Comparison of ENCODE assay signal across 8 cellular contexts in the genomic region with DNA sequence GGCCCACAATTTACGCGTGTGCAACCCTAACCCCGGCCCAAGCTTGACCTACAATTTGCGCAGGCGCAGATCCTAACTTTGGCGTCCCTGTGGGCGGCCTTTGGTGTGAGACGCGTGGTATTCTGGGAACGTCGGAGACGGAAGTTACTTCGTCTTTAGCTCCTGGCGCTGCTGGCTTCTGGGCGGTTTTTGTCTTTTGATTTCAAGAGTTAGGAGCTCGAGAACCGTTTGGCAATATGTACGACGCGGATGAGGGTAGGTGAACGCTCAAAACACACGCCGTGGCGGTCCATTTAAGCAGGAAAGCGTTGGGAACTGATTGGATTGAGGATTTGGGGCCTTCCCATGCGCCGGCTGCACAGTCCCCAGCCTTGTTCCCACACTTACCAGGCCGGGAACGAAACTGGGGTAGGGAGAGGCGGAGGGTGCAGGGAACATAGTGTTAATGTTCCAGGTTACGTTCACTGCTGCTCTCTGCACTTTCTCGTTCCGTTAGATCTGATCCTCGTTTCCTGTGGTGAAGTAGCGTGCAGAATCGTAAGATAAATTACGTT. TPM values are rescaled to one million over a fixed set of nuclear protein-coding genes. Genes with fewer than 3 reads are reported as not detected.
DNase-seq lines count a peak whose midpoint lies in the region; ATAC-seq and TF ChIP-seq lines count a peak whose summit lies in the region.

A gene (plus strand): TSS at position 147 of the 554 bp plus-strand sequence. CDS start 90 bp downstream, at position 237.

- H3K36me3 ChIP-seq in A673 (ENCODE audit: insufficient read depth, low read length, poor library complexity, severe bottlenecking), result peaks cover under 1% of the 10 kb centered on the region
- peaks cover 35% of the 10 kb centered on the region for H3K36me3 ChIP-seq in WERI-Rb-1
- peaks cover 2% of the 10 kb centered on the region for H3K36me3 ChIP-seq in mammary epithelial cell (ENCODE audit: insufficient read depth, low read length)

- ATAC-seq in GM18868 (IDR thresholded peaks at IDR 0.05; ENCODE audit: unreplicated experiment), result peak; percentile 49
- ATAC-seq in HG03108 (IDR thresholded peaks at IDR 0.05; ENCODE audit: unreplicated experiment), result peak; percentile 45

- intact Hi-C loops in A673 (cut with micrococcal nuclease; ENCODE audit: unreplicated experiment) (no loop called here), mammary epithelial cell (cut with micrococcal nuclease) (loop anchor here (5.0 kb wide), 1 partner anchor 93 kb away; no protein-coding TSS in a partner anchor)

- H4K20me1 ChIP-seq in mammary epithelial cell (ENCODE audit: insufficient read depth, low read length), result peaks cover 3% of the 10 kb centered on the region

- H3K4me1 ChIP-seq in A673 (ENCODE audit: insufficient read depth, low read length, poor library complexity, severe bottlenecking) (no peaks in the 10 kb centered on the region), mammary epithelial cell (ENCODE audit: insufficient read depth, low read length) (peaks cover 17% of the 10 kb centered on the region)

- peak within 1 kb of the TSS; percentile 91 for H3K9ac ChIP-seq in mammary epithelial cell (ENCODE audit: insufficient read depth, low read length)

- H3K4me3 ChIP-seq in A673 (ENCODE audit: low read depth, low read length, poor library complexity, severe bottlenecking), result peak within 1 kb of the TSS; percentile 84
- peak within 1 kb of the TSS; percentile 97 for H3K4me3 ChIP-seq in WERI-Rb-1 (ENCODE audit: low read depth, low read length)
- peak within 1 kb of the TSS; percentile 87 to 99 (median 95) for H3K4me3 ChIP-seq in mammary epithelial cell (replicated peaks in 1 of 3; ENCODE audit: insufficient read depth in 1 of 3, low read depth in 2 of 3, low read length in 3 of 3)

- H3K27me3 ChIP-seq in A673 (replicated peaks; ENCODE audit: insufficient read depth, low read depth, low read length, poor library complexity) (no peaks in the 10 kb centered on the region), WERI-Rb-1 (ENCODE audit: insufficient read depth, low read depth, severe bottlenecking) (no peaks in the 10 kb centered on the region), mammary epithelial cell (ENCODE audit: insufficient read depth, low read length) (no peaks in the 10 kb centered on the region)

- H3K4me2 ChIP-seq in mammary epithelial cell (ENCODE audit: insufficient read depth, low read depth, low read length), result peak within 1 kb of the TSS; percentile 77

- TSS peak; percentile 84 for BruUV-seq in A673 (replicated peaks; lab: Mats Ljungman, UMichigan)
- TSS peak; percentile 71 for BruUV-seq in mammary epithelial cell (replicated peaks; lab: Mats Ljungman, UMichigan)

- H3K79me2 ChIP-seq in mammary epithelial cell (ENCODE audit: insufficient read depth, low read length), result peaks cover 87% of the 10 kb centered on the region

- no peaks in the 10 kb centered on the region for H3K9me3 ChIP-seq in A673 (ENCODE audit: low read depth, low read length, poor library complexity, severe bottlenecking)
- H3K9me3 ChIP-seq in WERI-Rb-1 (ENCODE audit: severe bottlenecking), result no peaks in the 10 kb centered on the region
- H3K9me3 ChIP-seq in mammary epithelial cell (replicated peaks; ENCODE audit: insufficient read depth, low read length), result no peaks in the 10 kb centered on the region

- H2AFZ ChIP-seq in mammary epithelial cell (ENCODE audit: low read depth, low read length), result peak within 1 kb of the TSS; percentile 93

- CTCF ChIA-PET in A673 (lab: Charles Lee), result no interaction called here
- CTCF ChIA-PET in mammary epithelial cell (lab: Charles Lee; ENCODE audit: low non-redundant PET), result no interaction called here

- POLR2A ChIA-PET in A673 (lab: Charles Lee; ENCODE audit: low non-redundant PET), result no interaction called here

- DNase-seq in A673 (ENCODE audit: low spot score) (peak; percentile 90), NCI-H2196 (lab: John Stamatoyannopoulos, UW; ENCODE audit: unreplicated experiment) (peak; percentile 86), WERI-Rb-1 (peak; percentile 96), mammary epithelial cell (peak; percentile 91), iPS-NIHi11 (ENCODE audit: low spot score) (peak; percentile 91), smooth muscle cell of the brain vasculature (ENCODE audit: low read depth, low spot score) (peak; percentile 85)

- under 1% methylated on average over 35 of the region's 37 CpGs for WGBS in mammary epithelial cell (ENCODE audit: low coverage, missing lambda C conversion rate)

- in situ Hi-C loops in mammary epithelial cell (cut with MboI; ENCODE audit: low sequenced_read_pairs in 2 of 2), result loop anchor here in 1 of 2 donors (25.0 kb wide), 1 partner anchor 517 kb away; a partner anchor contains a TSS

- H3K27ac ChIP-seq in A673 (ENCODE audit: low read depth, low read length, poor library complexity, severe bottlenecking), result peak within 1 kb of the TSS; percentile 88
- H3K27ac ChIP-seq in WERI-Rb-1, result peak within 1 kb of the TSS; percentile 91
- peak within 1 kb of the TSS; percentile 90 for H3K27ac ChIP-seq in mammary epithelial cell (ENCODE audit: insufficient read depth, low read depth, low read length)

- dilution Hi-C loops in mammary epithelial cell (cut with HindIII; ENCODE audit: low sequenced_read_pairs), result no loop called here

- TF ChIP-seq CTCF in A673 (conservative IDR thresholded peaks at IDR 0.05; ENCODE audit: low read depth, low read length), result no peak
- no peak for TF ChIP-seq CTCF in WERI-Rb-1 (IDR thresholded peaks at IDR 0.05; ENCODE audit: low read depth, low read length)
- TF ChIP-seq CTCF in mammary epithelial cell (conservative IDR thresholded peaks at IDR 0.05 in 1 of 2, IDR thresholded peaks at IDR 0.05 in 1 of 2; ENCODE audit: extremely low read depth in 1 of 2, insufficient read depth in 1 of 2, low read depth in 1 of 2, low read length in 2 of 2), result no peak

RNA-seq across cellular contexts. Expression of the gene that starts here (rescaled TPM):
- total RNA-seq in A673 (2021) (71.9 and 74.1 TPM in 2 replicates), mammary epithelial cell (100 to 1,000 TPM; 104 to 105 TPM)
- 57.4 TPM for polyA plus RNA-seq in mammary epithelial cell
- 56.2 TPM for polyA minus RNA-seq in mammary epithelial cell

Comparison
In these comparisons a context has a peak if more than half of its experiments do, and no peak if none do; other contexts are left out.
1. Peak in every context shown above with its lines: DNase-seq, ATAC-seq, H3K4me3 ChIP-seq and H3K27ac ChIP-seq.